In genomic region chr9:35814841-35815543, GRCh38 we compare ENCODE assay signal across 8 cellular contexts. TPM values are rescaled to one million over a fixed set of nuclear protein-coding genes. Genes with fewer than 3 reads are reported as not detected.
A peak's percentile ranks its signal among the peaks of the same experiment; 100 is the strongest.
DNase-seq lines count a peak whose midpoint lies in the region; ATAC-seq, FAIRE-seq and TF ChIP-seq lines count a peak whose summit lies in the region.

HINT2 (minus strand) TSS chr9:35815042; CDS start chr9:35814979, 63 bp downstream.

- peaks cover 8% of the 10 kb centered on the region for H3K79me1 ChIP-seq in trophoblast cell (ENCODE audit: low read length)

- no peaks in the 10 kb centered on the region for H3K9me3 Mint-ChIP-seq in T-cell

- H3K36me3 ChIP-seq in cardiac muscle cell (no peaks in the 10 kb centered on the region), trophoblast cell (ENCODE audit: control insufficient read depth in 1 of 2, insufficient read depth in 2 of 2, low read length in 2 of 2) (no peaks in the 10 kb centered on the region), transverse colon (no peaks in the 10 kb centered on the region)

- DNase-seq in GM12891 (ENCODE audit: insufficient read length, low spot score) (peak; percentile 94), NCI-H1436 treated with DMSO at 0.1 percent for 48 hours (lab: John Stamatoyannopoulos, UW) (peak; percentile 97), T-cell (peak; percentile 93 to 99 (median 96)), cardiac muscle cell (ENCODE audit: low read depth in 1 of 2, low spot score in 1 of 2) (peak; percentile 98 to 99), trophoblast cell (peak; percentile 98 to 99), transverse colon (peak; percentile 99)

- no peaks in the 10 kb centered on the region for H3K36me3 Mint-ChIP-seq in T-cell

- intact Hi-C loops in transverse colon (cut with DNase I; ENCODE audit: low total_unique reads), result no loop called here

- ATAC-seq in HG02840 (IDR thresholded peaks at IDR 0.05; ENCODE audit: low FRiP score, unreplicated experiment), result peak; percentile 74
- ATAC-seq in T-cell (replicated peaks in 1 of 4), result peak; percentile 77 to 87 (median 86)

- peak within 1 kb of the TSS; percentile 83 for H3K18ac ChIP-seq in trophoblast cell (ENCODE audit: low read length)

- peak within 1 kb of the TSS; percentile 89 for H4K8ac ChIP-seq in trophoblast cell (ENCODE audit: low read depth, low read length)

- H3K4me1 ChIP-seq in cardiac muscle cell (ENCODE audit: low read depth), result peaks cover 15% of the 10 kb centered on the region
- H3K4me1 ChIP-seq in trophoblast cell (ENCODE audit: control insufficient read depth in 1 of 2, insufficient read depth in 2 of 2, low read length in 2 of 2), result peaks cover 8 to 12% of the 10 kb centered on the region in 2 experiments
- H3K4me1 ChIP-seq in transverse colon, result peaks cover 21 to 38% (median 30%) of the 10 kb centered on the region in 4 donors

- H3K4me3 Mint-ChIP-seq in T-cell, result peak within 1 kb of the TSS; percentile 84 to 97 (median 96)

- H3K27ac ChIP-seq in adipose tissue (ENCODE audit: low read depth, low read length) (no peak within 1 kb of the TSS), cardiac muscle cell (peak within 1 kb of the TSS; percentile 92), trophoblast cell (ENCODE audit: low read depth, low read length) (peak within 1 kb of the TSS; percentile 85), transverse colon (peak within 1 kb of the TSS; percentile 100)

- peak within 1 kb of the TSS; percentile 83 for H3K14ac ChIP-seq in trophoblast cell (ENCODE audit: low read length)

- H3K4ac ChIP-seq in trophoblast cell (ENCODE audit: low read depth, low read length), result peak within 1 kb of the TSS; percentile 42

- H4K12ac ChIP-seq in trophoblast cell (ENCODE audit: low read depth, low read length), result peak within 1 kb of the TSS; percentile 79

- in situ Hi-C loops in transverse colon (cut with MboI; ENCODE audit: low pct_ligation_motif_present in 1 of 4, low pct_unique_long_range_greater_than_20kb in 1 of 4, low sequenced_read_pairs in 3 of 4), result loop anchor here in 1 of 4 donors (10.0 kb wide), 1 partner anchor 80 kb away; the partner anchor contains the start of genes CREB3 and TLN1

- H3K27ac Mint-ChIP-seq in T-cell, result peak within 1 kb of the TSS; percentile 96 to 98

- H3K9me3 ChIP-seq in cardiac muscle cell (ENCODE audit: low read depth) (no peaks in the 10 kb centered on the region), trophoblast cell (ENCODE audit: insufficient read depth, low read depth, low read length) (no peaks in the 10 kb centered on the region), transverse colon (no peaks in the 10 kb centered on the region)

- no peaks in the 10 kb centered on the region for H3K27me3 Mint-ChIP-seq in T-cell

- peak within 1 kb of the TSS; percentile 42 for H2BK12ac ChIP-seq in trophoblast cell (ENCODE audit: low read length)

- H3K4me3 ChIP-seq in cardiac muscle cell (peak within 1 kb of the TSS; percentile 83), trophoblast cell (ENCODE audit: low read depth, low read length) (peak within 1 kb of the TSS; percentile 94), transverse colon (peak within 1 kb of the TSS; percentile 74 to 100 (median 90))

- TF ChIP-seq POLR2A in GM12891 (IDR thresholded peaks at IDR 0.05; ENCODE audit: low read depth, low read length), result peak; percentile 68
- peak; percentile 97 for TF ChIP-seq POLR2A in transverse colon (IDR thresholded peaks at IDR 0.05)

- peak within 1 kb of the TSS; percentile 81 for H2BK5ac ChIP-seq in trophoblast cell (ENCODE audit: low read depth, low read length, poor library complexity)

- no peak for TF ChIP-seq CTCF in cardiac muscle cell (IDR thresholded peaks at IDR 0.05; ENCODE audit: low read depth, low read length)
- TF ChIP-seq CTCF in transverse colon (IDR thresholded peaks at IDR 0.05), result peak in 1 of 5 experiments; percentile 16

- H2AFZ ChIP-seq in trophoblast cell (ENCODE audit: insufficient read depth, low read length, poor library complexity), result peak within 1 kb of the TSS; percentile 69

- no peak within 1 kb of the TSS for H3K23ac ChIP-seq in trophoblast cell (ENCODE audit: low read length)

- H3K4me2 ChIP-seq in trophoblast cell (ENCODE audit: low read length), result peak within 1 kb of the TSS; percentile 75

- peak within 1 kb of the TSS; percentile 21 for H2AK5ac ChIP-seq in trophoblast cell (ENCODE audit: low read length)

- peak within 1 kb of the TSS; percentile 39 for H2BK120ac ChIP-seq in trophoblast cell (ENCODE audit: insufficient read depth, low read length, poor library complexity)

- CTCF ChIA-PET in T-cell (lab: Charles Lee), result interaction anchor here in 1 of 2 donors (1.1 to 1.2 kb wide), 2 partner anchors 21 to 83 kb away, joined by 3 to 5 read pairs; partner anchors contain the start of genes CREB3 and TLN1

- 0 to 1% (median 0%) methylated on average over 32 to 52 of the region's 52 CpGs for WGBS in adipose tissue, 3 donors
- no CpG with 5 or more reads among the region's 52 CpGs for WGBS in trophoblast cell (ENCODE audit: extremely low coverage, insufficient coverage, insufficient read length)
- WGBS in transverse colon (ENCODE audit: low coverage in 1 of 2), 2 donors, result 0% methylated on average over 47 of the region's 52 CpGs; no CpG with 5 or more reads in 1 of the 2 donors

- peaks cover 3% of the 10 kb centered on the region for H3K79me2 ChIP-seq in trophoblast cell (ENCODE audit: control insufficient read depth, insufficient read depth, low read length, poor library complexity)

- TF ChIP-seq EP300 in transverse colon (IDR thresholded peaks at IDR 0.05; ENCODE audit: low read depth), result no peak

- FAIRE-seq in GM12891 (lab: Jason Lieb, UNC), result peak; percentile 94

- peaks cover 35 to 43% (median 37%) of the 10 kb centered on the region in 3 donors for H3K4me1 Mint-ChIP-seq in T-cell

- H4K91ac ChIP-seq in trophoblast cell (ENCODE audit: low read depth, low read length), result peak within 1 kb of the TSS; percentile 92

- POLR2A ChIA-PET in T-cell (lab: Charles Lee), result interaction anchor here in 1 of 2 donors (0.6 kb wide), 1 partner anchor 73 kb away, joined by 3 read pairs; no protein-coding TSS in a partner anchor

- H3K9ac ChIP-seq in trophoblast cell (ENCODE audit: low read length), result peak within 1 kb of the TSS; percentile 85

- H3K27me3 ChIP-seq in cardiac muscle cell (no peaks in the 10 kb centered on the region), trophoblast cell (ENCODE audit: insufficient read depth, low read length) (no peaks in the 10 kb centered on the region), transverse colon (no peaks in the 10 kb centered on the region)

TF ChIP-seq in GM12891, 5 proteins besides CTCF, POLR2A, EP300 and RAD21:
- peak; percentile 11; the same call in 1 of the 2 replicates for TF ChIP-seq TAF1 (IDR thresholded peaks at IDR 0.05; ENCODE audit: low read depth, low read length)
- TF ChIP-seq PAX5 (IDR thresholded peaks at IDR 0.05; ENCODE audit: insufficient read depth, low read length, severe bottlenecking), result peak; percentile 38
- TF ChIP-seq POLR2AphosphoS5 (IDR thresholded peaks at IDR 0.05; ENCODE audit: low read depth, low read length), result peak; percentile 86
- TF ChIP-seq SPI1 (IDR thresholded peaks at IDR 0.05; ENCODE audit: low read depth, low read length), result no peak

RNA-seq across cellular contexts. Expression of gene HINT2, which starts in this region (rescaled TPM):
- polyA plus RNA-seq in GM12891 (2012; ENCODE audit: low read depth, missing spikeins), result 51.0 TPM
- 10 to 100 TPM; 15.4 to 30.3 (median 28.5) TPM for total RNA-seq in T-cell
- 100 to 1,000 TPM in 1 of 3 donors, 10 to 100 TPM in 2; 54.7 to 111 (median 63.3) TPM for polyA plus RNA-seq in adipose tissue
- 48.5 and 83.9 TPM in 2 replicates for total RNA-seq in cardiac muscle cell
- 161 and 177 TPM in 2 replicates for polyA plus RNA-seq in cardiac muscle cell
- 25.1 and 29.8 TPM in 2 replicates for polyA plus RNA-seq in trophoblast cell (2013)
- 10 to 100 TPM; 16.8 to 58.0 (median 38.9) TPM for total RNA-seq in transverse colon
